9 cellular contexts compared by ENCODE assay signal in genomic region chr11:65382804-65383368, GRCh38. TPM values are rescaled to one million over a fixed set of nuclear protein-coding genes. Genes with fewer than 3 reads are reported as not detected.
A peak's percentile ranks its signal among the peaks of the same experiment; 100 is the strongest.
DNase-seq lines count a peak whose midpoint lies in the region; ATAC-seq, FAIRE-seq and TF ChIP-seq lines count a peak whose summit lies in the region.
"Had no signal": no experiment of that assay in that cellular context is flagged by ENCODE, and none has a peak within 500 bp of the region (broad histone marks: within the 10 kb centered on the region; RNA-seq: fewer than 3 reads in every experiment).

No MANE protein-coding gene starts in this region.

- 8% methylated on average over 12 of the region's 12 CpGs for WGBS in GM12878 (ENCODE audit: insufficient coverage, insufficient replicate concordance, low lambda C conversion rate, missing lambda C conversion rate)

- BruUV-seq in GM12878 (replicated peaks; lab: Mats Ljungman, UMichigan) = TSS peak; percentile 79

- CTCF ChIA-PET in GM12878 (lab: Yijun Ruan, JAX) = interaction anchor here (0.7 to 1.8 kb wide), 8 partner anchors 9 to 190 kb away, joined by 3 to 13 read pairs (median 4); no protein-coding TSS in a partner anchor

- POLR2A ChIA-PET in GM12878 (lab: Charles Lee) = interaction anchor here (0.5 to 1.7 kb wide), 12 partner anchors 25 to 123 kb away, joined by 3 to 10 read pairs (median 4); partner anchors contain the start of gene MALAT1

- SMC1A ChIA-PET in GM12878 (lab: Charles Lee; ENCODE audit: uncharacterized antibody, unreplicated experiment) = interaction anchor here (1.8 to 4.1 kb wide), 4 partner anchors 20 to 86 kb away, joined by 7 to 20 read pairs (median 8); no protein-coding TSS in a partner anchor

- peak overlapping the region; percentile 67 for H2AFZ ChIP-seq in GM12878 (ENCODE audit: control insufficient read depth, low read depth, low read length)

- TF ChIP-seq EP300 in GM12878 (IDR thresholded peaks at IDR 0.05; ENCODE audit: borderline replicate concordance in 1 of 2, control insufficient read depth in 1 of 2, low read depth in 2 of 2, low read length in 2 of 2) = no peak

- H3K79me2 ChIP-seq in GM12878 (ENCODE audit: control insufficient read depth, insufficient read depth, low read length) = peaks cover 30% of the 10 kb centered on the region

- intact Hi-C loops in GM12878 (cut with micrococcal nuclease; ENCODE audit: unreplicated experiment) = loop anchor here (2.0 to 5.0 kb wide), 2 partner anchors 34 to 114 kb away; partner anchors contain the start of gene MALAT1

- RAD21 ChIA-PET in GM12878 (lab: Charles Lee; ENCODE audit: unreplicated experiment) = interaction anchor here (1.2 to 3.4 kb wide), 3 partner anchors 34 to 127 kb away, joined by 3 to 23 read pairs (median 3); no protein-coding TSS in a partner anchor

- H3K4me2 ChIP-seq in GM12878 (ENCODE audit: control insufficient read depth, insufficient read depth) = peak overlapping the region; percentile 99

- no peak for TF ChIP-seq RAD21 in GM12878 (IDR thresholded peaks at IDR 0.05; ENCODE audit: insufficient read depth, low read depth, low read length)

- peak overlapping the region; percentile 35 for H3K4me3 ChIP-seq in AG09309 (ENCODE audit: control insufficient read depth, low read depth, low read length)
- peak overlapping the region; percentile 90 for H3K4me3 ChIP-seq in GM12878

- no peaks in the 10 kb centered on the region for H3K9me3 ChIP-seq in GM12878 (replicated peaks; ENCODE audit: control insufficient read depth, insufficient read depth, low read length)

- peaks cover 0 to 3% of the 10 kb centered on the region in 2 experiments; a peak in 2 of 4 replicates for H3K36me3 ChIP-seq in GM12878 (ENCODE audit: control insufficient read depth in 2 of 2, insufficient read depth in 2 of 2, low read length in 1 of 2)

- no peaks in the 10 kb centered on the region for H4K20me1 ChIP-seq in GM12878 (ENCODE audit: control insufficient read depth, insufficient read depth)

- no peak for TF ChIP-seq POLR2A in GM12878 (IDR thresholded peaks at IDR 0.05; ENCODE audit: low read depth, low read length)

- DNase-seq in AG09309 (ENCODE audit: low read depth) (no peak), HT-29 (ENCODE audit: low spot score) (peak; percentile 96), GM12878 (ENCODE audit: low read depth, low spot score) (no peak), midbrain (lab: John Stamatoyannopoulos, UW) (peak; percentile 71), GM10266 (ENCODE audit: extremely low spot score) (no peak), NK-92 (lab: John Stamatoyannopoulos, UW; ENCODE audit: unreplicated experiment) (no peak)
- DNase-seq in stimulated activated naive CD4-positive, alpha-beta T cell treated with Interleukin-2 at 50 U/mL for 16 hours (lab: John Stamatoyannopoulos, UW) = no peak

- ATAC-seq in GM12878 = no peak
- ATAC-seq in GM21737 (IDR thresholded peaks at IDR 0.05; ENCODE audit: unreplicated experiment) = no peak

- in situ Hi-C loops in GM12878 (cut with MboI) = no loop called here

- H3K27me3 ChIP-seq in GM12878 (replicated peaks in 1 of 2; ENCODE audit: control insufficient read depth in 2 of 2, insufficient read depth in 2 of 2, low read length in 1 of 2) = no peaks in the 10 kb centered on the region

- TF ChIP-seq CTCF in AG09309 (IDR thresholded peaks at IDR 0.05; ENCODE audit: control insufficient read depth, insufficient read depth, low read depth, low read length, missing control alignments) (no peak), GM12878 (IDR thresholded peaks at IDR 0.05 in 2 of 3, conservative IDR thresholded peaks at IDR 0.05 in 1 of 3; ENCODE audit: control insufficient read depth in 2 of 3, extremely low read depth in 1 of 3, insufficient read depth in 1 of 3, low read depth in 3 of 3, low read length in 3 of 3) (no peak), GM10266 (IDR thresholded peaks at IDR 0.05; ENCODE audit: control insufficient read depth, insufficient read depth, low read depth, missing control alignments) (no peak)

- H3K4me1 ChIP-seq in GM12878 (ENCODE audit: control insufficient read depth, insufficient read depth, low read length) = peaks cover 56% of the 10 kb centered on the region

- H3K9ac ChIP-seq in GM12878 (ENCODE audit: control insufficient read depth, insufficient read depth, low read length) = peak overlapping the region; percentile 98

- no peak for FAIRE-seq in GM12878 (lab: Jason Lieb, UNC)
- FAIRE-seq: islet of Langerhans had no signal

- H3K27ac ChIP-seq in GM12878 (ENCODE audit: control insufficient read depth, insufficient read depth) = peak overlapping the region; percentile 99

RNA-seq across cellular contexts. Expression of gene SLC25A45, which starts 0.4 kb away (rescaled TPM):
- total RNA-seq in HT-29 (2014; rRNA removed; shearing (Covaris generic)) = 5.8 and 8.8 TPM in 2 replicates
- total RNA-seq in GM12878 (2013; cell fraction: nucleolus; rRNA removed) = 23.1 and 23.7 TPM in 2 replicates
- total RNA-seq in GM12878 (2014; rRNA removed) (19.4 and 22.8 TPM in 2 replicates), GM12878 (2014; rRNA removed; fragmentation: Illumina TruSeq; extraction: Trizol) (10.8 and 13.1 TPM in 2 replicates), GM12878 (2021) (28.6 and 29.1 TPM in 2 replicates)
- polyA plus RNA-seq in GM12878 (2011; ENCODE audit: low read depth) = 10.7 TPM
- polyA plus RNA-seq in GM12878 (2011; rRNA removed) (9.2 and 15.4 TPM in 2 replicates), GM12878 (2014; fragmentation: Illumina TruSeq; extraction: Trizol) (15.5 and 17.8 TPM in 2 replicates), GM12878 (2014; fragmentation: Nextera tagmentation; extraction: Ambion mirVana) (1 to 10 TPM; 4.1 to 9.7 TPM), GM12878 (2014; rRNA removed) (33.7 and 35.5 TPM in 2 replicates), GM12878 (2016; fragmentation: Nextera tagmentation; extraction: Ambion mirVana) (10 to 100 TPM; 31.0 to 35.2 TPM)
- polyA plus RNA-seq in GM12878 (2011; cell fraction: cytosol; rRNA removed) = 20.7 and 25.7 TPM in 2 replicates
- polyA plus RNA-seq in GM12878 (2011; cell fraction: nucleus; rRNA removed) = 46.7 and 57.3 TPM in 2 replicates
- 17.8 and 25.4 TPM in 2 replicates for polyA plus RNA-seq in GM12878 (2012)
- polyA minus RNA-seq in GM12878 (2011; rRNA and poly(A)+ RNA removed) = 3.9 and 9.1 TPM in 2 replicates
- polyA minus RNA-seq in GM12878 (2011; cell fraction: cytosol; rRNA and poly(A)+ RNA removed) = 1.9 and 4.7 TPM in 2 replicates
- 6.6 and 8.6 TPM in 2 replicates for polyA minus RNA-seq in GM12878 (2011; cell fraction: nucleus; rRNA and poly(A)+ RNA removed)

RNA-seq across cellular contexts. Expression of gene FRMD8, which starts 3.6 kb away (rescaled TPM):
- total RNA-seq in HT-29 (2014; rRNA removed; shearing (Covaris generic)) = 102 and 106 TPM in 2 replicates
- total RNA-seq in GM12878 (2013; cell fraction: nucleolus; rRNA removed) = 52.5 and 60.5 TPM in 2 replicates
- total RNA-seq in GM12878 (2014; rRNA removed) (40.9 and 47.5 TPM in 2 replicates), GM12878 (2014; rRNA removed; fragmentation: Illumina TruSeq; extraction: Trizol) (12.2 and 14.3 TPM in 2 replicates), GM12878 (2021) (65.1 and 69.4 TPM in 2 replicates)
- polyA plus RNA-seq in GM12878 (2011; ENCODE audit: low read depth) = 8.2 TPM
- polyA plus RNA-seq in GM12878 (2011; rRNA removed) (8.0 and 18.4 TPM in 2 replicates), GM12878 (2014; fragmentation: Illumina TruSeq; extraction: Trizol) (6.6 and 14.0 TPM in 2 replicates), GM12878 (2014; fragmentation: Nextera tagmentation; extraction: Ambion mirVana) (1 to 10 TPM; 8.3 TPM), GM12878 (2014; rRNA removed) (53.8 and 55.9 TPM in 2 replicates), GM12878 (2016; fragmentation: Nextera tagmentation; extraction: Ambion mirVana) (10 to 100 TPM; 37.7 to 42.4 TPM)
- 28.1 and 42.6 TPM in 2 replicates for polyA plus RNA-seq in GM12878 (2011; cell fraction: cytosol; rRNA removed)
- 58.9 and 140 TPM in 2 replicates for polyA plus RNA-seq in GM12878 (2011; cell fraction: nucleus; rRNA removed)
- polyA plus RNA-seq in GM12878 (2012) = 14.9 and 21.0 TPM in 2 replicates
- 26.0 and 32.5 TPM in 2 replicates for polyA minus RNA-seq in GM12878 (2011; rRNA and poly(A)+ RNA removed)
- polyA minus RNA-seq in GM12878 (2011; cell fraction: cytosol; rRNA and poly(A)+ RNA removed) = 21.4 and 21.8 TPM in 2 replicates
- polyA minus RNA-seq in GM12878 (2011; cell fraction: nucleus; rRNA and poly(A)+ RNA removed) = 33.6 and 61.0 TPM in 2 replicates

RNA-seq across cellular contexts. Expression of gene TIGD3, which starts 28.3 kb away (rescaled TPM):
- 2.9 and 3.0 TPM in 2 replicates for total RNA-seq in HT-29 (2014; rRNA removed; shearing (Covaris generic))
- 0.79 and 1.3 TPM in 2 replicates for total RNA-seq in GM12878 (2013; cell fraction: nucleolus; rRNA removed)
- total RNA-seq in GM12878 (2014; rRNA removed) (1.3 and 1.4 TPM in 2 replicates), GM12878 (2014; rRNA removed; fragmentation: Illumina TruSeq; extraction: Trizol) (0.18 and 0.49 TPM in 2 replicates), GM12878 (2021) (1.2 and 1.3 TPM in 2 replicates)
- 0.33 TPM for polyA plus RNA-seq in GM12878 (2011; ENCODE audit: low read depth)
- polyA plus RNA-seq in GM12878 (2011; rRNA removed) (0.20 and 0.41 TPM in 2 replicates), GM12878 (2014; fragmentation: Illumina TruSeq; extraction: Trizol) (0.25 and 0.52 TPM in 2 replicates), GM12878 (2014; fragmentation: Nextera tagmentation; extraction: Ambion mirVana) (under 1 TPM; 0.13 TPM), GM12878 (2014; rRNA removed) (0.66 and 1.00 TPM in 2 replicates), GM12878 (2016; fragmentation: Nextera tagmentation; extraction: Ambion mirVana) (under 1 TPM; 0.64 to 0.95 TPM)
- polyA plus RNA-seq in GM12878 (2011; cell fraction: cytosol; rRNA removed) = 0.37 and 0.59 TPM in 2 replicates
- polyA plus RNA-seq in GM12878 (2011; cell fraction: nucleus; rRNA removed) = 0.96 and 1.4 TPM in 2 replicates
- polyA plus RNA-seq in GM12878 (2012) = 0.50 and 0.94 TPM in 2 replicates
- polyA minus RNA-seq in GM12878 (2011; rRNA and poly(A)+ RNA removed) = 0.44 and 0.82 TPM in 2 replicates
- polyA minus RNA-seq in GM12878 (2011; cell fraction: cytosol; rRNA and poly(A)+ RNA removed) = not detected in 2 replicates
- polyA minus RNA-seq in GM12878 (2011; cell fraction: nucleus; rRNA and poly(A)+ RNA removed) = 0.24 and 0.67 TPM in 2 replicates

RNA-seq across cellular contexts. Expression of gene NEAT1, which starts 39.7 kb away (rescaled TPM):
- 50.1 and 61.5 TPM in 2 replicates for total RNA-seq in HT-29 (2014; rRNA removed; shearing (Covaris generic))
- total RNA-seq in GM12878 (2013; cell fraction: nucleolus; rRNA removed) = 259 and 262 TPM in 2 replicates
- 13.6 and 14.0 TPM in 2 replicates for total RNA-seq in GM12878 (2014; rRNA removed)
- total RNA-seq in GM12878 (2014; rRNA removed; fragmentation: Illumina TruSeq; extraction: Trizol) = 40.5 and 44.2 TPM in 2 replicates
- 174 and 225 TPM in 2 replicates for total RNA-seq in GM12878 (2021)
- 275 TPM for polyA plus RNA-seq in GM12878 (2011; ENCODE audit: low read depth)
- 151 and 247 TPM in 2 replicates for polyA plus RNA-seq in GM12878 (2011; rRNA removed)
- polyA plus RNA-seq in GM12878 (2011; cell fraction: cytosol; rRNA removed) = 64.2 and 104 TPM in 2 replicates
- polyA plus RNA-seq in GM12878 (2011; cell fraction: nucleus; rRNA removed) = 342 and 617 TPM in 2 replicates
- polyA plus RNA-seq in GM12878 (2012) = 284 and 343 TPM in 2 replicates
- 167 and 254 TPM in 2 replicates for polyA plus RNA-seq in GM12878 (2014; fragmentation: Illumina TruSeq; extraction: Trizol)
- polyA plus RNA-seq in GM12878 (2014; fragmentation: Nextera tagmentation; extraction: Ambion mirVana) = 10 to 100 TPM; 24.3 to 98.2 TPM
- polyA plus RNA-seq in GM12878 (2014; rRNA removed) = 314 and 328 TPM in 2 replicates
- 10 to 100 TPM; 27.7 to 28.3 TPM for polyA plus RNA-seq in GM12878 (2016; fragmentation: Nextera tagmentation; extraction: Ambion mirVana)
- polyA minus RNA-seq in GM12878 (2011; rRNA and poly(A)+ RNA removed) = 72.0 and 79.5 TPM in 2 replicates
- 13.8 and 14.9 TPM in 2 replicates for polyA minus RNA-seq in GM12878 (2011; cell fraction: cytosol; rRNA and poly(A)+ RNA removed)
- 125 and 169 TPM in 2 replicates for polyA minus RNA-seq in GM12878 (2011; cell fraction: nucleus; rRNA and poly(A)+ RNA removed)

RNA-seq across cellular contexts. Expression of gene DPF2, which starts 49.2 kb away (rescaled TPM):
- total RNA-seq in HT-29 (2014; rRNA removed; shearing (Covaris generic)) = 28.8 and 30.2 TPM in 2 replicates
- total RNA-seq in GM12878 (2013; cell fraction: nucleolus; rRNA removed) = 54.0 and 61.9 TPM in 2 replicates
- total RNA-seq in GM12878 (2014; rRNA removed) (34.0 and 36.2 TPM in 2 replicates), GM12878 (2014; rRNA removed; fragmentation: Illumina TruSeq; extraction: Trizol) (27.5 and 27.9 TPM in 2 replicates), GM12878 (2021) (49.2 and 57.3 TPM in 2 replicates)
- 20.0 TPM for polyA plus RNA-seq in GM12878 (2011; ENCODE audit: low read depth)
- polyA plus RNA-seq in GM12878 (2011; rRNA removed) (24.3 and 29.4 TPM in 2 replicates), GM12878 (2014; fragmentation: Illumina TruSeq; extraction: Trizol) (44.0 and 54.1 TPM in 2 replicates), GM12878 (2014; fragmentation: Nextera tagmentation; extraction: Ambion mirVana) (10 to 100 TPM; 14.7 to 15.0 TPM), GM12878 (2014; rRNA removed) (32.0 and 33.1 TPM in 2 replicates), GM12878 (2016; fragmentation: Nextera tagmentation; extraction: Ambion mirVana) (10 to 100 TPM; 56.8 to 60.0 TPM)
- 40.3 and 53.9 TPM in 2 replicates for polyA plus RNA-seq in GM12878 (2011; cell fraction: cytosol; rRNA removed)
- 79.8 and 81.5 TPM in 2 replicates for polyA plus RNA-seq in GM12878 (2011; cell fraction: nucleus; rRNA removed)
- polyA plus RNA-seq in GM12878 (2012) = 37.2 and 38.7 TPM in 2 replicates
- 28.1 and 45.1 TPM in 2 replicates for polyA minus RNA-seq in GM12878 (2011; rRNA and poly(A)+ RNA removed)
- polyA minus RNA-seq in GM12878 (2011; cell fraction: cytosol; rRNA and poly(A)+ RNA removed) = 15.8 and 23.3 TPM in 2 replicates
- polyA minus RNA-seq in GM12878 (2011; cell fraction: nucleus; rRNA and poly(A)+ RNA removed) = 19.9 and 34.4 TPM in 2 replicates

Comparison
In these comparisons a context has a peak if more than half of its experiments do, and no peak if none do; other contexts are left out.
1. DNase-seq: peak in HT-29 (single experiment) and midbrain (single experiment); none in AG09309 (single experiment), GM12878 (single experiment), GM10266 (single experiment), stimulated activated naive CD4-positive, alpha-beta T cell treated with Interleukin-2 at 50 U/mL for 16 hours (single experiment) and NK-92 (single experiment).